ENCODE assay signal across 8 cellular contexts in genomic region chr15:44427756-44428724, GRCh38. TPM values are rescaled to one million over a fixed set of nuclear protein-coding genes. Genes with fewer than 3 reads are reported as not detected.
DNase-seq lines count a peak whose midpoint lies in the region; ATAC-seq and TF ChIP-seq lines count a peak whose summit lies in the region.

No MANE protein-coding gene starts in this region.

- peak overlapping the region; percentile 96 for H3K4me3 Mint-ChIP-seq in osteocyte (ENCODE audit: unreplicated experiment)

- H3K9me3 ChIP-seq in MG63 (no peaks in the 10 kb centered on the region), WERI-Rb-1 (ENCODE audit: severe bottlenecking) (no peaks in the 10 kb centered on the region)

- DNase-seq in NCI-H1436 (lab: John Stamatoyannopoulos, UW) (peak; percentile 55), NCI-H1436 treated with DMSO at 0.1 percent for 48 hours (lab: John Stamatoyannopoulos, UW) (no peak), MG63 (no peak), WERI-Rb-1 (no peak), foreskin keratinocyte (peak; percentile 33 to 53), osteocyte (ENCODE audit: extremely low spot score, unreplicated experiment) (no peak)

- ATAC-seq in GM21737 (IDR thresholded peaks at IDR 0.05; ENCODE audit: unreplicated experiment) (peak; percentile 18), foreskin keratinocyte (peak; percentile 53), HG02970 (IDR thresholded peaks at IDR 0.05; ENCODE audit: low FRiP score, unreplicated experiment) (no peak)

- H3K36me3 ChIP-seq in MG63 (peaks cover 7% of the 10 kb centered on the region), WERI-Rb-1 (peaks cover 25% of the 10 kb centered on the region)

- H3K27ac ChIP-seq in WERI-Rb-1 (peak overlapping the region; percentile 97), foreskin keratinocyte (peak overlapping the region; percentile 83)

- no peaks in the 10 kb centered on the region for H3K27me3 Mint-ChIP-seq in osteocyte (ENCODE audit: unreplicated experiment)

- H3K4me3 ChIP-seq in MG63 (peak overlapping the region; percentile 88), WERI-Rb-1 (ENCODE audit: low read depth, low read length) (peak overlapping the region; percentile 67)

- no peaks in the 10 kb centered on the region for H3K36me3 Mint-ChIP-seq in osteocyte (ENCODE audit: unreplicated experiment)

- peak overlapping the region; percentile 100 for H3K27ac Mint-ChIP-seq in osteocyte (ENCODE audit: unreplicated experiment)

- H3K4me1 Mint-ChIP-seq in osteocyte (ENCODE audit: unreplicated experiment), result peaks cover 34% of the 10 kb centered on the region

- H3K27me3 ChIP-seq in MG63 (no peaks in the 10 kb centered on the region), WERI-Rb-1 (ENCODE audit: insufficient read depth, low read depth, severe bottlenecking) (no peaks in the 10 kb centered on the region), foreskin keratinocyte (no peaks in the 10 kb centered on the region)

- no peaks in the 10 kb centered on the region for H3K9me3 Mint-ChIP-seq in osteocyte (ENCODE audit: unreplicated experiment)

- peaks cover 6% of the 10 kb centered on the region for H3K4me1 ChIP-seq in foreskin keratinocyte

- TF ChIP-seq CTCF in WERI-Rb-1 (IDR thresholded peaks at IDR 0.05; ENCODE audit: low read depth, low read length), result 0 out of 2 replicates have a peak, but pooled peaks have one; percentile 0
- TF ChIP-seq CTCF in foreskin keratinocyte (conservative IDR thresholded peaks at IDR 0.05), result peak; percentile 41
- peak; percentile 13 for TF ChIP-seq CTCF in osteocyte (IDR thresholded peaks at IDR 0.05)

RNA-seq across cellular contexts. Expression of gene CTDSPL2, which starts 0.6 kb away (rescaled TPM):
- total RNA-seq in MG63 (2014; rRNA removed; shearing (Covaris generic); ENCODE audit: low replicate concordance), result 47.2 and 60.3 TPM in 2 replicates
- 37.2 and 37.7 TPM in 2 replicates for total RNA-seq in foreskin keratinocyte
- 3.4 and 4.5 TPM in 2 replicates for polyA plus RNA-seq in foreskin keratinocyte
- total RNA-seq in osteocyte, result 53.3 and 53.7 TPM in 2 replicates

Comparison
In these comparisons a context has a peak if more than half of its experiments do, and no peak if none do; other contexts are left out.
1. DNase-seq: peak in NCI-H1436 (single experiment) and foreskin keratinocyte (2 of 2); none in NCI-H1436 treated with DMSO at 0.1 percent for 48 hours (single experiment), MG63 (single experiment), WERI-Rb-1 (single experiment) and osteocyte (single experiment).
2. Peak in every context shown above with its lines, with median percentiles within 50 percentile points of each other: CTCF ChIP-seq.